12 cellular contexts compared by ENCODE assay signal in genomic region chr2:215396595-215397313, GRCh38. TPM values are rescaled to one million over a fixed set of nuclear protein-coding genes. Genes with fewer than 3 reads are reported as not detected.
A peak's percentile ranks its signal among the peaks of the same experiment; 100 is the strongest.
DNase-seq lines count a peak whose midpoint lies in the region; ATAC-seq lines count a peak whose summit lies in the region.
"Had no signal": no experiment of that assay in that cellular context is flagged by ENCODE, and none has a peak within 500 bp of the region (broad histone marks: within the 10 kb centered on the region; RNA-seq: fewer than 3 reads in every experiment).

No MANE protein-coding gene starts in this region.

- no peak overlapping the region for H3K9ac ChIP-seq in mesendoderm (ENCODE audit: low read length)

- H3K4me3 ChIP-seq in mesendoderm (ENCODE audit: low read length): no peak overlapping the region
- H3K4me3 ChIP-seq: heart right ventricle, Peyer's patch had no signal

- H2AK5ac ChIP-seq in mesendoderm (ENCODE audit: low read length): no peak overlapping the region

- peaks cover 19% of the 10 kb centered on the region for H3K36me3 ChIP-seq in mesendoderm (ENCODE audit: control insufficient read depth, insufficient read depth, low read length)

- no peak overlapping the region for H3K23ac ChIP-seq in mesendoderm (ENCODE audit: low read length)

- ATAC-seq in sciatic nerve: peak; percentile 87
- ATAC-seq: activated T-cell treated with anti-CD3 and anti-CD28 coated beads, Interleukin-2, amount 50 U/mL, for 72 hours had no signal

- no peaks in the 10 kb centered on the region for H3K4me1 ChIP-seq in mesendoderm (ENCODE audit: control insufficient read depth, low read depth, low read length)
- H3K4me1 ChIP-seq: Peyer's patch had no signal

- H3K79me1 ChIP-seq in mesendoderm (ENCODE audit: low read length): no peaks in the 10 kb centered on the region

- H3K4ac ChIP-seq in mesendoderm (ENCODE audit: low read depth, low read length): no peak overlapping the region

- no peak overlapping the region for H3K56ac ChIP-seq in mesendoderm (ENCODE audit: low read length)

- H2BK15ac ChIP-seq in mesendoderm (replicated peaks; ENCODE audit: low read depth): no peak overlapping the region

- intact Hi-C loops in sciatic nerve (cut with DNase I): no loop called here

- H3K27me3 ChIP-seq in mesendoderm (ENCODE audit: insufficient read depth, low read length, poor library complexity): no peaks in the 10 kb centered on the region
- H3K27me3 ChIP-seq: heart right ventricle, Peyer's patch had no signal

- H3K79me2 ChIP-seq in mesendoderm (ENCODE audit: control insufficient read depth, insufficient read depth, low read length): no peaks in the 10 kb centered on the region

- H2BK120ac ChIP-seq in mesendoderm (ENCODE audit: low read depth, low read length): no peak overlapping the region

- DNase-seq in GF-D8 (lab: John Stamatoyannopoulos, UW) (peak; percentile 67), NOMO-1 treated with DMSO at 0.1 percent for 48 hours (lab: John Stamatoyannopoulos, UW; ENCODE audit: unreplicated experiment) (peak; percentile 85), fibroblast of gingiva (ENCODE audit: low read depth) (peak; percentile 88), sciatic nerve (ENCODE audit: low spot score) (no peak), NCI-H510A (lab: John Stamatoyannopoulos, UW) (no peak), HPDE6-E6E7 (ENCODE audit: extremely low spot score) (no peak), NCI-H128 (lab: John Stamatoyannopoulos, UW; ENCODE audit: unreplicated experiment) (no peak), mesendoderm (no peak)
- DNase-seq: activated T-cell treated with anti-CD3 and anti-CD28 coated beads, Interleukin-2, amount 50 U/mL, for 72 hours; heart right ventricle; mammary epithelial cell; Peyer's patch had no signal

- no peak overlapping the region for H3K4me2 ChIP-seq in mesendoderm (ENCODE audit: low read length)

- H3K27ac ChIP-seq in mesendoderm (ENCODE audit: low read depth, low read length): no peak overlapping the region
- H3K27ac ChIP-seq: Peyer's patch had no signal

- no peak overlapping the region for H4K8ac ChIP-seq in mesendoderm (ENCODE audit: low read depth, low read length)

- no CpG with 5 or more reads among the region's 2 CpGs for WGBS in mesendoderm (ENCODE audit: extremely low coverage, insufficient coverage, low lambda C conversion rate)

- H2BK5ac ChIP-seq in mesendoderm (ENCODE audit: low read length): no peak overlapping the region

- H3K18ac ChIP-seq in mesendoderm (ENCODE audit: low read length): no peak overlapping the region

- H4K5ac ChIP-seq in mesendoderm (ENCODE audit: low read length): no peak overlapping the region

RNA-seq across cellular contexts. Expression of gene FN1, which starts 39.1 kb away (rescaled TPM):
- 986 TPM for total RNA-seq in sciatic nerve
- polyA plus RNA-seq in mesendoderm (2013, experiment 1 of 2): 82.2 TPM
- polyA plus RNA-seq in mesendoderm (2013, experiment 2 of 2): 79.8 TPM

Comparison
In these comparisons a context has a peak if more than half of its experiments do, and no peak if none do; other contexts are left out.
1. DNase-seq: peak in GF-D8 (single experiment), NOMO-1 treated with DMSO at 0.1 percent for 48 hours (single experiment) and fibroblast of gingiva (single experiment); none in sciatic nerve (single experiment), NCI-H510A (single experiment), HPDE6-E6E7 (single experiment), NCI-H128 (single experiment) and mesendoderm (single experiment).